11 cellular contexts compared by ENCODE assay signal in genomic region chr15:57235865-57236264, GRCh38.
A peak's percentile ranks its signal among the peaks of the same experiment; 100 is the strongest.
DNase-seq lines count a peak whose midpoint lies in the region; ATAC-seq, FAIRE-seq and TF ChIP-seq lines count a peak whose summit lies in the region.
"Had no signal": no experiment of that assay in that cellular context is flagged by ENCODE, and none has a peak within 500 bp of the region (broad histone marks: within the 10 kb centered on the region; RNA-seq: fewer than 3 reads in every experiment).

No MANE protein-coding gene starts in this region.

- H3K4me2 ChIP-seq in endothelial cell of umbilical vein (ENCODE audit: insufficient read depth, low read length): no peak overlapping the region

- no peak for TF ChIP-seq CTCF in endothelial cell of umbilical vein (IDR thresholded peaks at IDR 0.05; ENCODE audit: extremely low read depth in 1 of 2, insufficient read depth in 1 of 2, low read depth in 1 of 2, low read length in 2 of 2)
- TF ChIP-seq CTCF in kidney (IDR thresholded peaks at IDR 0.05; ENCODE audit: borderline replicate concordance, extremely low read depth, insufficient read depth): no peak

- DNase-seq in HEK293T (ENCODE audit: extremely low spot score) (peak; percentile 31), NCI-H446 treated with DMSO at 0.1 percent for 48 hours (lab: John Stamatoyannopoulos, UW) (peak; percentile 61), endothelial cell of umbilical vein (ENCODE audit: low read depth, low spot score) (peak; percentile 61), renal cortical epithelial cell (ENCODE audit: low read depth) (peak; percentile 53), kidney (no peak)
- DNase-seq in activated CD8-positive, alpha-beta memory T cell treated with anti-CD3 and anti-CD28 coated beads, Interleukin-2, amount 50 U/mL, for 4 hours: no peak
- DNase-seq: activated CD8-positive, alpha-beta memory T cell treated with anti-CD3 and anti-CD28 coated beads for 24 hours; central memory CD4-positive, alpha-beta T cell; islet precursor cell had no signal

- CTCF ChIA-PET in HEK293T (lab: Yijun Ruan, JAX): no interaction called here
- CTCF ChIA-PET in endothelial cell of umbilical vein (lab: Charles Lee): no interaction called here

- H3K4me1 ChIP-seq in endothelial cell of umbilical vein (ENCODE audit: control insufficient read depth, extremely low read depth, insufficient read depth, low read length) (no peaks in the 10 kb centered on the region), kidney (ENCODE audit: control insufficient read depth in 1 of 2, insufficient read depth in 1 of 2, low read depth in 1 of 2, low read length in 2 of 2) (peaks cover 3% of the 10 kb centered on the region in 2 donors)

- peak; percentile 18 for FAIRE-seq in endothelial cell of umbilical vein (lab: Jason Lieb, UNC)
- no peak for FAIRE-seq in kidney (lab: Jason Lieb, UNC)

- H3K9ac ChIP-seq in endothelial cell of umbilical vein (replicated peaks; ENCODE audit: extremely low read depth, insufficient read depth, low read length) (no peak overlapping the region), kidney (ENCODE audit: low read length in 2 of 2) (no peak overlapping the region)

- no peaks in the 10 kb centered on the region for H3K27me3 ChIP-seq in endothelial cell of umbilical vein (ENCODE audit: control insufficient read depth in 2 of 2, insufficient read depth in 2 of 2, low read length in 2 of 2)

- no peaks in the 10 kb centered on the region for H3K9me1 ChIP-seq in endothelial cell of umbilical vein (replicated peaks; ENCODE audit: control insufficient read depth, extremely low read depth, insufficient read depth, low read length)

- H3K9me3 ChIP-seq in endothelial cell of umbilical vein (replicated peaks; ENCODE audit: control insufficient read depth, insufficient read depth, low read length) (no peaks in the 10 kb centered on the region), kidney (ENCODE audit: control insufficient read depth in 1 of 2, low read length in 2 of 2) (no peaks in the 10 kb centered on the region)

- POLR2A ChIA-PET in HEK293T (lab: Yijun Ruan, JAX): no interaction called here
- POLR2A ChIA-PET in endothelial cell of umbilical vein (lab: Charles Lee): no interaction called here

- H3K27ac ChIP-seq in endothelial cell of umbilical vein (ENCODE audit: insufficient read depth, low read depth, low read length): no peak overlapping the region
- H3K27ac ChIP-seq in kidney (ENCODE audit: low read depth in 2 of 2, low read length in 2 of 2): no peak overlapping the region
- H3K27ac ChIP-seq: skin epidermis had no signal

- intact Hi-C loops in endothelial cell of umbilical vein (cut with micrococcal nuclease): no loop called here
- intact Hi-C loops in kidney (cut with DNase I): no loop called here

- no TSS peak for BruUV-seq in endothelial cell of umbilical vein (replicated peaks; lab: Mats Ljungman, UMichigan)

- H3K36me3 ChIP-seq in endothelial cell of umbilical vein (ENCODE audit: control insufficient read depth in 2 of 2, extremely low read depth in 1 of 2, insufficient read depth in 2 of 2, low read length in 2 of 2): peaks cover 6 to 11% of the 10 kb centered on the region in 2 experiments
- H3K36me3 ChIP-seq in kidney (ENCODE audit: control insufficient read depth in 1 of 2, insufficient read depth in 2 of 2, low read length in 2 of 2): peaks cover 3 to 7% of the 10 kb centered on the region in 2 donors

- H3K4me3 ChIP-seq in endothelial cell of umbilical vein (replicated peaks in 1 of 3; ENCODE audit: insufficient read depth in 1 of 3, low read depth in 1 of 3, low read length in 3 of 3): no peak overlapping the region
- H3K4me3 ChIP-seq in kidney (ENCODE audit: low read length in 2 of 2): no peak overlapping the region
- H3K4me3 ChIP-seq: skin epidermis had no signal

- H3K79me2 ChIP-seq in endothelial cell of umbilical vein (ENCODE audit: control insufficient read depth, insufficient read depth, low read length): no peaks in the 10 kb centered on the region

- H2AFZ ChIP-seq in endothelial cell of umbilical vein (ENCODE audit: low read depth, low read length): no peak overlapping the region

- dilution Hi-C loops in endothelial cell of umbilical vein (cut with MboI; ENCODE audit: extremely low pct_ligation_motif_present, low sequenced_read_pairs): no loop called here

- no peak for ATAC-seq in GM19023 (IDR thresholded peaks at IDR 0.05; ENCODE audit: unreplicated experiment)

- no peaks in the 10 kb centered on the region for H4K20me1 ChIP-seq in endothelial cell of umbilical vein (replicated peaks; ENCODE audit: control insufficient read depth, extremely low read depth, insufficient read depth, low read length)

- TF ChIP-seq POLR2A in endothelial cell of umbilical vein (IDR thresholded peaks at IDR 0.05; ENCODE audit: low read depth, low read length): no peak

TF ChIP-seq in HEK293T, 16 proteins besides CTCF, POLR2A, EP300 and RAD21:
- TF ChIP-seq PKNOX1 (IDR thresholded peaks at IDR 0.05) (peak; percentile 96), FOXA1 (IDR thresholded peaks at IDR 0.05) (no peak), TARDBP (IDR thresholded peaks at IDR 0.05) (no peak)

TF ChIP-seq in endothelial cell of umbilical vein, 7 proteins besides CTCF, POLR2A, EP300 and RAD21:
- TF ChIP-seq MYC (IDR thresholded peaks at IDR 0.05; ENCODE audit: low read depth, low read length) (no peak), EZH2 (IDR thresholded peaks at IDR 0.05; ENCODE audit: borderline replicate concordance, low read depth, low read length, severe bottlenecking) (no peak), MAX (IDR thresholded peaks at IDR 0.05; ENCODE audit: insufficient read depth, insufficient read length) (no peak), JUN (IDR thresholded peaks at IDR 0.05; ENCODE audit: borderline replicate concordance, insufficient read depth, insufficient read length, low read depth) (no peak), POLR2AphosphoS5 (IDR thresholded peaks at IDR 0.05; ENCODE audit: insufficient read depth, low read depth, low read length) (no peak), GATA2 (IDR thresholded peaks at IDR 0.05; ENCODE audit: insufficient read depth, insufficient read length, low read depth, low read length) (no peak), FOS (IDR thresholded peaks at IDR 0.05; ENCODE audit: borderline replicate concordance, insufficient read depth, low read length) (no peak)

Comparison
In these comparisons a context has a peak if more than half of its experiments do, and no peak if none do; other contexts are left out.
1. DNase-seq: peak in HEK293T (single experiment), NCI-H446 treated with DMSO at 0.1 percent for 48 hours (single experiment), endothelial cell of umbilical vein (single experiment) and renal cortical epithelial cell (single experiment); none in kidney (single experiment) and activated CD8-positive, alpha-beta memory T cell treated with anti-CD3 and anti-CD28 coated beads, Interleukin-2, amount 50 U/mL, for 4 hours (single experiment).